Comparison of ENCODE assay signal across 22 cellular contexts in the genomic region with DNA sequence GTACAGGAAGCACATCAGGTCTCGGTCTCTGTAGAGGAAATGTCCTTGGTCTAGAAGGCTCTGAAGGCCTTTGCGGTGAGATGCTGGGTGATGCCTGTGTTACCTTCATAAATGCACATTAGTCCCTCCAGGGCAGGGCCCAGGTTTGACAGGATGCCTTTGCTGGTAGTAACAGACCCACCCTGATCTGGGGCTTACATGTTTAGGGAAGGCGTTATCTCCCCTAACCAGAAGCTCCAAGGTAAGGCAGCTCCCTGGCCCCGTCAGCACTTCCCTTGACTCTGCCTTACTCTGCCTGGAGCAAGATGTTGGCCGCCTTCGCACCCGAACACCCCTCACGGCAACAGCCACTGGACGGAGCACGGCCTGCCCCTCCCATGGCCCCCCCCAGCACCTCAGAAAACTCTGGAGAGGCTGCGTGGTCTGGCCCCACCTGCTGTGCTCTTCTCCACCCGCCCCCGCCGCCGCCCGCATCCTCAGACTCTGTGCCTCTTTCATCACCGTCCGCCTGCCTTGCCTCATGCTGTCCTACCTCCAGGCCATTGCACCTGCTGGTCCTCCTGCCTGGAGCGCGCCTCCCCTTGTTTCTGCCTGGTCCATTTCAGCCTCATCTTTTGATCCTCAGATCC. TPM values are rescaled to one million over a fixed set of nuclear protein-coding genes. Genes with fewer than 3 reads are reported as not detected.
A peak's percentile ranks its signal among the peaks of the same experiment; 100 is the strongest.
DNase-seq lines count a peak whose midpoint lies in the region; ATAC-seq and TF ChIP-seq lines count a peak whose summit lies in the region.
"Had no signal": no experiment of that assay in that cellular context is flagged by ENCODE, and none has a peak within 500 bp of the region (broad histone marks: within the 10 kb centered on the region; RNA-seq: fewer than 3 reads in every experiment).

No MANE protein-coding gene starts in this region.

- CTCF ChIA-PET in Caco-2 (lab: Charles Lee) = no interaction called here
- CTCF ChIA-PET in activated CD8-positive, alpha-beta T cell treated with anti-CD3 and anti-CD28 coated beads, Interleukin-2, amount 10 ng/mL, durations not matched to agents 7 days and 5 days (lab: Charles Lee) = no interaction called here

- H3K27ac ChIP-seq in SJCRH30 (no peak overlapping the region), tibial nerve (no peak overlapping the region)
- H3K27ac ChIP-seq: colonic mucosa, suprapubic skin, VCaP had no signal

- H3K27ac Mint-ChIP-seq in Caco-2 (ENCODE audit: unreplicated experiment) = peak overlapping the region; percentile 53
- H3K27ac Mint-ChIP-seq in activated CD8-positive, alpha-beta T cell treated with anti-CD3 and anti-CD28 coated beads, Interleukin-2, amount 10 ng/mL, durations not matched to agents 7 days and 5 days = peak overlapping the region; percentile 81

- H3K36me3 ChIP-seq in Caco-2 (ENCODE audit: control insufficient read depth, insufficient read depth, low read length) = no peaks in the 10 kb centered on the region
- H3K36me3 ChIP-seq in SJCRH30 = 0 out of 2 replicates have a peak, but pooled peaks cover 3% of the 10 kb centered on the region
- H3K36me3 ChIP-seq in tibial nerve = peaks cover 0 to 20% (median 0%) of the 10 kb centered on the region in 3 donors
- H3K36me3 ChIP-seq: colonic mucosa, HAP-1 had no signal

- no peak for TF ChIP-seq EP300 in tibial nerve (IDR thresholded peaks at IDR 0.05)

- ATAC-seq in activated CD8-positive, alpha-beta T cell treated with anti-CD3 and anti-CD28 coated beads, Interleukin-2, amount 10 ng/mL, durations not matched to agents 7 days and 5 days = peak; percentile 50
- ATAC-seq: activated naive CD4-positive, alpha-beta T cell treated with anti-CD3 and anti-CD28 coated beads, Interleukin-2, amount 50 U/mL, for 72 hours; left ventricle myocardium superior; PC-3 had no signal

- H3K27me3 ChIP-seq in Caco-2 (replicated peaks; ENCODE audit: control insufficient read depth, insufficient read depth, low read length) (no peaks in the 10 kb centered on the region), SJCRH30 (no peaks in the 10 kb centered on the region), tibial nerve (no peaks in the 10 kb centered on the region)
- H3K27me3 ChIP-seq: colonic mucosa, suprapubic skin had no signal

- H3K36me3 Mint-ChIP-seq in Caco-2 (ENCODE audit: insufficient read depth, unreplicated experiment) = peaks cover 42% of the 10 kb centered on the region
- peaks cover 12% of the 10 kb centered on the region for H3K36me3 Mint-ChIP-seq in activated CD8-positive, alpha-beta T cell treated with anti-CD3 and anti-CD28 coated beads, Interleukin-2, amount 10 ng/mL, durations not matched to agents 7 days and 5 days (ENCODE audit: low read depth)
- H3K36me3 Mint-ChIP-seq: activated naive CD4-positive, alpha-beta T cell treated with anti-CD3 and anti-CD28 coated beads, Interleukin-2, amount 50 U/mL, for 72 hours had no signal

- BruUV-seq in Caco-2 (replicated peaks; lab: Mats Ljungman, UMichigan) = no TSS peak

- TF ChIP-seq POLR2A in erythroblast (IDR thresholded peaks at IDR 0.05; ENCODE audit: low read length) (no peak), tibial nerve (IDR thresholded peaks at IDR 0.05) (no peak)

- peaks cover 16% of the 10 kb centered on the region for H3K4me1 ChIP-seq in Caco-2
- no peaks in the 10 kb centered on the region for H3K4me1 ChIP-seq in SJCRH30
- peaks cover 0 to 11% (median 3%) of the 10 kb centered on the region in 4 donors for H3K4me1 ChIP-seq in tibial nerve
- H3K4me1 ChIP-seq: colonic mucosa, HAP-1 had no signal

- POLR2A ChIA-PET in Caco-2 (lab: Charles Lee) = no interaction called here
- POLR2A ChIA-PET in activated CD8-positive, alpha-beta T cell treated with anti-CD3 and anti-CD28 coated beads, Interleukin-2, amount 10 ng/mL, durations not matched to agents 7 days and 5 days (lab: Charles Lee) = no interaction called here

- H3K9me3 Mint-ChIP-seq in Caco-2 (ENCODE audit: unreplicated experiment) = no peaks in the 10 kb centered on the region
- H3K9me3 Mint-ChIP-seq in activated CD8-positive, alpha-beta T cell treated with anti-CD3 and anti-CD28 coated beads, Interleukin-2, amount 10 ng/mL, durations not matched to agents 7 days and 5 days (ENCODE audit: insufficient read depth) = no peaks in the 10 kb centered on the region
- H3K9me3 Mint-ChIP-seq: activated naive CD4-positive, alpha-beta T cell treated with anti-CD3 and anti-CD28 coated beads, Interleukin-2, amount 50 U/mL, for 72 hours had no signal

- intact Hi-C loops in Caco-2 (cut with micrococcal nuclease; ENCODE audit: unreplicated experiment) (no loop called here), posterior cingulate gyrus (cut with DNase I) (no loop called here)

- H3K27me3 Mint-ChIP-seq in Caco-2 (ENCODE audit: insufficient read depth, unreplicated experiment) = no peaks in the 10 kb centered on the region
- H3K27me3 Mint-ChIP-seq in activated CD8-positive, alpha-beta T cell treated with anti-CD3 and anti-CD28 coated beads, Interleukin-2, amount 10 ng/mL, durations not matched to agents 7 days and 5 days (ENCODE audit: low read depth) = no peaks in the 10 kb centered on the region

- peaks cover 18% of the 10 kb centered on the region for H3K4me1 Mint-ChIP-seq in Caco-2 (ENCODE audit: low read depth, unreplicated experiment)
- H3K4me1 Mint-ChIP-seq in activated CD8-positive, alpha-beta T cell treated with anti-CD3 and anti-CD28 coated beads, Interleukin-2, amount 10 ng/mL, durations not matched to agents 7 days and 5 days (ENCODE audit: low read depth) = peaks cover 34% of the 10 kb centered on the region

- no peak overlapping the region for H3K4me3 Mint-ChIP-seq in Caco-2 (ENCODE audit: unreplicated experiment)
- no peak overlapping the region for H3K4me3 Mint-ChIP-seq in activated CD8-positive, alpha-beta T cell treated with anti-CD3 and anti-CD28 coated beads, Interleukin-2, amount 10 ng/mL, durations not matched to agents 7 days and 5 days

- TF ChIP-seq CTCF in Caco-2 (IDR thresholded peaks at IDR 0.05; ENCODE audit: insufficient read depth in 1 of 2, low read depth in 1 of 2, low read length in 1 of 2, severe bottlenecking in 1 of 2, unreplicated experiment in 1 of 2) (no peak), tibial nerve (IDR thresholded peaks at IDR 0.05) (no peak)

- no peak overlapping the region for H3K4me3 ChIP-seq in Caco-2 (ENCODE audit: low read depth, low read length)
- H3K4me3 ChIP-seq in SJCRH30 = no peak overlapping the region
- H3K4me3 ChIP-seq in tibial nerve = no peak overlapping the region
- H3K4me3 ChIP-seq: colonic mucosa, HAP-1, suprapubic skin had no signal

- H3K9me3 ChIP-seq in Caco-2 = no peaks in the 10 kb centered on the region
- no peaks in the 10 kb centered on the region for H3K9me3 ChIP-seq in SJCRH30 (replicated peaks)
- no peaks in the 10 kb centered on the region for H3K9me3 ChIP-seq in tibial nerve
- H3K9me3 ChIP-seq: colonic mucosa, HAP-1, suprapubic skin had no signal

- 89 to 91% methylated on average over 16 to 20 of the region's 20 CpGs for WGBS in tibial nerve, 2 donors

- no peak for DNase-seq in Caco-2
- peak; percentile 32 for DNase-seq in activated CD8-positive, alpha-beta T cell treated with anti-CD3 and anti-CD28 coated beads, Interleukin-2, amount 10 ng/mL, durations not matched to agents 7 days and 5 days
- DNase-seq in erythroblast (lab: John Stamatoyannopoulos, UW) = peak; percentile 87 to 89
- DNase-seq in posterior cingulate gyrus = peak in 7 of 10 donors; percentile 26 to 89 (median 55)
- no peak for DNase-seq in SJCRH30
- no peak for DNase-seq in tibial nerve (ENCODE audit: low spot score in 2 of 2)
- DNase-seq in mucosa of gallbladder (ENCODE audit: low spot score) = no peak
- DNase-seq: activated T-cell treated with anti-CD3 and anti-CD28 coated beads, Interleukin-2, amount 50 U/mL, for 48 hours; colonic mucosa; DMS79 treated with DMSO at 0.1 percent for 48 hours; foreskin fibroblast; Karpas-422; left ventricle myocardium superior; NCI-H1930; PC-3; retina; SHP77 treated with DMSO at 0.1 percent for 48 hours had no signal

RNA-seq across cellular contexts. Expression of gene AP2A1, which starts 9.1 kb away (rescaled TPM):
- total RNA-seq in Caco-2 (2022) = 107 and 126 TPM in 2 replicates
- total RNA-seq in activated CD8-positive, alpha-beta T cell treated with anti-CD3 and anti-CD28 coated beads, Interleukin-2, amount 10 ng/mL, durations not matched to agents 7 days and 5 days = 10 to 100 TPM; 88.1 to 96.4 TPM
- total RNA-seq in SJCRH30 (2014; rRNA removed; shearing (Covaris generic)) = 66.5 and 68.8 TPM in 2 replicates
- 100 to 1,000 TPM in 2 of 4 donors, 10 to 100 TPM in 2; 92.9 to 117 (median 104) TPM for total RNA-seq in tibial nerve
- total RNA-seq in mucosa of gallbladder = 76.3 TPM

RNA-seq across cellular contexts. Expression of gene TSKS, which starts 12.8 kb away (rescaled TPM):
- total RNA-seq in Caco-2 (2022) = not detected in 2 replicates
- 1 to 10 TPM; 1.1 to 1.5 TPM for total RNA-seq in activated CD8-positive, alpha-beta T cell treated with anti-CD3 and anti-CD28 coated beads, Interleukin-2, amount 10 ng/mL, durations not matched to agents 7 days and 5 days
- not detected in 2 replicates for total RNA-seq in SJCRH30 (2014; rRNA removed; shearing (Covaris generic))
- total RNA-seq in tibial nerve = 1 to 10 TPM; 1.1 to 2.5 (median 1.6) TPM
- 0.58 TPM for total RNA-seq in mucosa of gallbladder
- total RNA-seq: colonic mucosa, HT1080, PC-3 had no signal

RNA-seq across cellular contexts. Expression of gene FUZ, which starts 37.2 kb away (rescaled TPM):
- total RNA-seq in Caco-2 (2022) = 0.75 and 0.93 TPM in 2 replicates
- total RNA-seq in activated CD8-positive, alpha-beta T cell treated with anti-CD3 and anti-CD28 coated beads, Interleukin-2, amount 10 ng/mL, durations not matched to agents 7 days and 5 days = 10 to 100 TPM; 23.1 to 24.2 TPM
- 27.6 and 27.9 TPM in 2 replicates for total RNA-seq in SJCRH30 (2014; rRNA removed; shearing (Covaris generic))
- total RNA-seq in tibial nerve = 10 to 100 TPM; 19.0 to 31.7 (median 26.8) TPM
- total RNA-seq in mucosa of gallbladder = 36.7 TPM

RNA-seq across cellular contexts. Expression of gene MED25, which starts 42.2 kb away (rescaled TPM):
- total RNA-seq in Caco-2 (2022) (102 and 104 TPM in 2 replicates), tibial nerve (10 to 100 TPM; 26.2 to 54.0 (median 29.4) TPM), mucosa of gallbladder (66.0 TPM)
- 10 to 100 TPM; 59.9 to 62.2 TPM for total RNA-seq in activated CD8-positive, alpha-beta T cell treated with anti-CD3 and anti-CD28 coated beads, Interleukin-2, amount 10 ng/mL, durations not matched to agents 7 days and 5 days
- 22.2 and 27.4 TPM in 2 replicates for total RNA-seq in SJCRH30 (2014; rRNA removed; shearing (Covaris generic))

Comparison
In these comparisons a context has a peak if more than half of its experiments do, and no peak if none do; other contexts are left out.
1. DNase-seq: peak in activated CD8-positive, alpha-beta T cell treated with anti-CD3 and anti-CD28 coated beads, Interleukin-2, amount 10 ng/mL, durations not matched to agents 7 days and 5 days (single experiment), erythroblast (2 of 2) and posterior cingulate gyrus (7 of 10); none in Caco-2 (0 of 2), SJCRH30 (0 of 2), tibial nerve (0 of 2) and mucosa of gallbladder (single experiment).
2. RNA of gene FUZ, which starts 37.2 kb away (total RNA-seq): 36.7 TPM in mucosa of gallbladder (single experiment), 19.0 to 31.7 TPM in tibial nerve, 27.6 to 27.9 TPM in SJCRH30 and 23.1 to 24.2 TPM in activated CD8-positive, alpha-beta T cell treated with anti-CD3 and anti-CD28 coated beads, Interleukin-2, amount 10 ng/mL, durations not matched to agents 7 days and 5 days; 0.75 to 0.93 TPM in Caco-2; every median in the first group is over 10 times any median in the second.